In genomic region chr12:53255993-53256392, GRCh38 we compare ENCODE assay signal across 14 cellular contexts. TPM values are rescaled to one million over a fixed set of nuclear protein-coding genes. Genes with fewer than 3 reads are reported as not detected.
A peak's percentile ranks its signal among the peaks of the same experiment; 100 is the strongest.
DNase-seq lines count a peak whose midpoint lies in the region; ATAC-seq, FAIRE-seq and TF ChIP-seq lines count a peak whose summit lies in the region.
"Had no signal": no experiment of that assay in that cellular context is flagged by ENCODE, and none has a peak within 500 bp of the region (broad histone marks: within the 10 kb centered on the region; RNA-seq: fewer than 3 reads in every experiment).

No MANE protein-coding gene starts in this region.

- peaks cover 7 to 17% of the 10 kb centered on the region in 2 donors for H3K4me1 ChIP-seq in kidney (ENCODE audit: control insufficient read depth in 1 of 2, insufficient read depth in 1 of 2, low read depth in 1 of 2, low read length in 2 of 2)

- intact Hi-C loops in kidney (cut with DNase I) = no loop called here
- intact Hi-C loops in left cardiac atrium (cut with DNase I) = no loop called here

- no peak overlapping the region for H3K4me3 ChIP-seq in kidney (ENCODE audit: low read length in 2 of 2)
- H3K4me3 ChIP-seq: esophagus muscularis mucosa had no signal

- DNase-seq in GDM1 (lab: John Stamatoyannopoulos, UW) (peak; percentile 34), GM20000 (ENCODE audit: low spot score) (peak; percentile 62), SIG-M5 (lab: John Stamatoyannopoulos, UW) (peak; percentile 97), kidney (peak; percentile 5), hepatic stellate cell (ENCODE audit: low spot score) (no peak), left cardiac atrium (no peak), NCI-H446 treated with DMSO at 0.1 percent for 48 hours (lab: John Stamatoyannopoulos, UW) (no peak)
- DNase-seq: activated CD4-positive, alpha-beta T cell treated with anti-CD3 and anti-CD28 coated beads for 36 hours; NCI-H1417; NCI-H524 treated with DMSO at 0.1 percent for 48 hours had no signal

- H3K36me3 ChIP-seq in kidney (ENCODE audit: control insufficient read depth in 1 of 2, insufficient read depth in 2 of 2, low read length in 2 of 2) = peaks cover 6 to 7% of the 10 kb centered on the region in 2 donors

- no peak for FAIRE-seq in kidney (lab: Jason Lieb, UNC)
- FAIRE-seq: D721Med, H54, HTR-8/SVneo had no signal

- TF ChIP-seq CTCF in GM20000 (IDR thresholded peaks at IDR 0.05; ENCODE audit: extremely low read depth, missing control alignments) (no peak), kidney (IDR thresholded peaks at IDR 0.05; ENCODE audit: borderline replicate concordance, extremely low read depth, insufficient read depth) (no peak)

- H3K27ac ChIP-seq in kidney (ENCODE audit: low read depth in 2 of 2, low read length in 2 of 2) = no peak overlapping the region
- H3K27ac ChIP-seq: esophagus muscularis mucosa had no signal

- no peak overlapping the region for H3K9ac ChIP-seq in kidney (ENCODE audit: low read length in 2 of 2)

- no peak for ATAC-seq in left cardiac atrium
- ATAC-seq: activated CD4-positive, alpha-beta T cell treated with anti-CD3 and anti-CD28 coated beads for 36 hours had no signal

- no peaks in the 10 kb centered on the region for H3K9me3 ChIP-seq in kidney (ENCODE audit: control insufficient read depth in 1 of 2, low read length in 2 of 2)
- H3K9me3 ChIP-seq: esophagus muscularis mucosa had no signal

RNA-seq across cellular contexts. Expression of gene ESPL1, which starts 12.1 kb away (rescaled TPM):
- total RNA-seq in kidney = 1.5 TPM
- 2.9 TPM for polyA plus RNA-seq in kidney (ENCODE audit: insufficient read depth, low read depth, low replicate concordance)
- 1 to 10 TPM in 1 of 2 donors, under 1 TPM in 1; 0.58 to 1.3 TPM for total RNA-seq in left cardiac atrium

RNA-seq across cellular contexts. Expression of gene RARG, which starts 24.0 kb away (rescaled TPM):
- total RNA-seq in kidney = 34.1 TPM
- 13.2 TPM for polyA plus RNA-seq in kidney (ENCODE audit: insufficient read depth, low read depth, low replicate concordance)
- 10 to 100 TPM; 13.5 to 24.1 TPM for total RNA-seq in left cardiac atrium

RNA-seq across cellular contexts. Expression of gene PFDN5, which starts 39.3 kb away (rescaled TPM):
- total RNA-seq in kidney = 439 TPM
- polyA plus RNA-seq in kidney (ENCODE audit: insufficient read depth, low read depth, low replicate concordance) = 1,405 TPM
- 100 to 1,000 TPM; 345 to 377 TPM for total RNA-seq in left cardiac atrium

RNA-seq across cellular contexts. Expression of gene MYG1, which starts 43.5 kb away (rescaled TPM):
- 49.0 TPM for total RNA-seq in kidney
- polyA plus RNA-seq in kidney (ENCODE audit: insufficient read depth, low read depth, low replicate concordance) = 105 TPM
- 10 to 100 TPM; 35.0 to 37.0 TPM for total RNA-seq in left cardiac atrium

RNA-seq across cellular contexts. Expression of gene ITGB7, which starts 48.9 kb away (rescaled TPM):
- 14.5 TPM for total RNA-seq in kidney
- polyA plus RNA-seq in kidney (ENCODE audit: insufficient read depth, low read depth, low replicate concordance) = 11.0 TPM
- total RNA-seq in left cardiac atrium = 1 to 10 TPM in 1 of 2 donors, under 1 TPM in 1; 0.81 to 2.1 TPM

Comparison
In these comparisons a context has a peak if more than half of its experiments do, and no peak if none do; other contexts are left out.
1. DNase-seq: peak in GDM1 (single experiment), GM20000 (single experiment), SIG-M5 (single experiment) and kidney (single experiment); none in hepatic stellate cell (single experiment), left cardiac atrium (single experiment) and NCI-H446 treated with DMSO at 0.1 percent for 48 hours (single experiment).